Comparison of ENCODE assay signal across 8 cellular contexts in genomic region chr21:39349211-39350093, GRCh38. TPM values are rescaled to one million over a fixed set of nuclear protein-coding genes. Genes with fewer than 3 reads are reported as not detected.
DNase-seq lines count a peak whose midpoint lies in the region; ATAC-seq and TF ChIP-seq lines count a peak whose summit lies in the region.

No MANE protein-coding gene starts in this region.

- peaks cover 0 to 3% (median 1%) of the 10 kb centered on the region in 4 donors for H3K36me3 ChIP-seq in liver (ENCODE audit: control insufficient read depth in 4 of 4, insufficient read depth in 3 of 4, low read depth in 1 of 4, low read length in 3 of 4)

- peak overlapping the region; percentile 94 to 96 (median 95) for H3K4me3 ChIP-seq in liver (ENCODE audit: low read depth in 1 of 3, low read length in 3 of 3)

- WGBS in liver = 8% methylated on average over 56 of the region's 56 CpGs

- H3K9ac ChIP-seq in liver (ENCODE audit: low read depth in 1 of 2, low read length in 2 of 2) = peak overlapping the region; percentile 43 to 69

- H3K27me3 ChIP-seq in liver (ENCODE audit: control insufficient read depth in 4 of 4, insufficient read depth in 4 of 4, low read length in 3 of 4) = no peaks in the 10 kb centered on the region

- peaks cover 2 to 28% (median 9%) of the 10 kb centered on the region in 4 donors for H3K4me1 ChIP-seq in liver (ENCODE audit: control insufficient read depth in 4 of 4, insufficient read depth in 4 of 4, low read length in 3 of 4)

- TF ChIP-seq CTCF in C4-2B (conservative IDR thresholded peaks at IDR 0.05) (no peak), liver (IDR thresholded peaks at IDR 0.05; ENCODE audit: low read depth, low read length, missing input control) (no peak)

- peak; percentile 98 for DNase-seq in NCI-H748 (lab: John Stamatoyannopoulos, UW; ENCODE audit: unreplicated experiment)
- DNase-seq in activated CD4-positive, alpha-beta T cell treated with anti-CD3 and anti-CD28 coated beads, Interleukin-2, amount 50 U/mL, for 24 hours (ENCODE audit: low read depth in 1 of 2, low spot score in 1 of 2) = peak; percentile 91 to 95
- DNase-seq in dermis blood vessel endothelial cell = peak; percentile 97
- peak; percentile 98 for DNase-seq in stimulated activated CD4-positive, alpha-beta T cell treated with anti-CD3 and anti-CD28 coated beads, Interleukin-4, amount 100 ng/mL, for 1 hour

- ATAC-seq in GM19395 (IDR thresholded peaks at IDR 0.05; ENCODE audit: unreplicated experiment) = peak; percentile 90
- ATAC-seq in HG03558 (IDR thresholded peaks at IDR 0.05; ENCODE audit: extremely low read depth, unreplicated experiment) = peak; percentile 80

- H3K27ac ChIP-seq in C4-2B (peak overlapping the region; percentile 94), liver (ENCODE audit: low read depth in 1 of 2, low read length in 2 of 2) (peak overlapping the region; percentile 87 to 92)

- no peaks in the 10 kb centered on the region for H3K9me3 ChIP-seq in liver (ENCODE audit: control insufficient read depth in 4 of 4, low read length in 3 of 4)

- no peak for TF ChIP-seq RAD21 in liver (IDR thresholded peaks at IDR 0.05)

TF ChIP-seq in liver, 16 proteins besides CTCF, POLR2A, EP300 and RAD21:
- TF ChIP-seq TAF1 (conservative IDR thresholded peaks at IDR 0.05) (no peak), HNF4G (IDR thresholded peaks at IDR 0.05) (no peak), HNF4A (conservative IDR thresholded peaks at IDR 0.05) (no peak), SP1 (IDR thresholded peaks at IDR 0.05) (peak; percentile 57), JUND (IDR thresholded peaks at IDR 0.05) (no peak), EGR1 (IDR thresholded peaks at IDR 0.05; ENCODE audit: low read depth in 2 of 2) (peak in 1 of 2 donors; percentile 22), GABPA (IDR thresholded peaks at IDR 0.05 in 1 of 2, conservative IDR thresholded peaks at IDR 0.05 in 1 of 2) (peak in 1 of 2 donors; percentile 27), FOXA2 (IDR thresholded peaks at IDR 0.05) (no peak), RXRA (IDR thresholded peaks at IDR 0.05) (peak; percentile 46 to 75), YY1 (IDR thresholded peaks at IDR 0.05) (peak; percentile 48)
- TF ChIP-seq, protein P1, sequence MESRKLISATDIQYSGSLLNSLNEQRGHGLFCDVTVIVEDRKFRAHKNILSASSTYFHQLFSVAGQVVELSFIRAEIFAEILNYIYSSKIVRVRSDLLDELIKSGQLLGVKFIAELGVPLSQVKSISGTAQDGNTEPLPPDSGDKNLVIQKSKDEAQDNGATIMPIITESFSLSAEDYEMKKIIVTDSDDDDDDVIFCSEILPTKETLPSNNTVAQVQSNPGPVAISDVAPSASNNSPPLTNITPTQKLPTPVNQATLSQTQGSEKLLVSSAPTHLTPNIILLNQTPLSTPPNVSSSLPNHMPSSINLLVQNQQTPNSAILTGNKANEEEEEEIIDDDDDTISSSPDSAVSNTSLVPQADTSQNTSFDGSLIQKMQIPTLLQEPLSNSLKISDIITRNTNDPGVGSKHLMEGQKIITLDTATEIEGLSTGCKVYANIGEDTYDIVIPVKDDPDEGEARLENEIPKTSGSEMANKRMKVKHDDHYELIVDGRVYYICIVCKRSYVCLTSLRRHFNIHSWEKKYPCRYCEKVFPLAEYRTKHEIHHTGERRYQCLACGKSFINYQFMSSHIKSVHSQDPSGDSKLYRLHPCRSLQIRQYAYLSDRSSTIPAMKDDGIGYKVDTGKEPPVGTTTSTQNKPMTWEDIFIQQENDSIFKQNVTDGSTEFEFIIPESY (IDR thresholded peaks at IDR 0.05) = peak; percentile 77
- TF ChIP-seq, protein P2, sequence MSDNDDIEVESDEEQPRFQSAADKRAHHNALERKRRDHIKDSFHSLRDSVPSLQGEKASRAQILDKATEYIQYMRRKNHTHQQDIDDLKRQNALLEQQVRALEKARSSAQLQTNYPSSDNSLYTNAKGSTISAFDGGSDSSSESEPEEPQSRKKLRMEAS (IDR thresholded peaks at IDR 0.05) = peak; percentile 23

RNA-seq across cellular contexts. Expression of gene HMGN1, which starts 0.6 kb away (rescaled TPM):
- total RNA-seq in dermis blood vessel endothelial cell (223 and 284 TPM in 2 replicates), liver (10 to 100 TPM; 34.6 to 92.3 TPM)
- 10 to 100 TPM; 41.2 to 68.8 TPM for polyA plus RNA-seq in liver

RNA-seq across cellular contexts. Expression of gene BRWD1, which starts 36.0 kb away (rescaled TPM):
- total RNA-seq in dermis blood vessel endothelial cell (58.7 and 104 TPM in 2 replicates), liver (10 to 100 TPM; 25.9 to 56.6 TPM)
- polyA plus RNA-seq in liver = 10 to 100 TPM in 1 of 2 donors, 1 to 10 TPM in 1; 5.2 to 15.9 TPM

Comparison
In these comparisons a context has a peak if more than half of its experiments do, and no peak if none do; other contexts are left out.
1. Peak in every context shown above with its lines: DNase-seq, ATAC-seq, H3K4me3 ChIP-seq and H3K27ac ChIP-seq.